In genomic region chr5:98934581-98934980, GRCh38 we compare ENCODE assay signal across 14 cellular contexts. TPM values are rescaled to one million over a fixed set of nuclear protein-coding genes. Genes with fewer than 3 reads are reported as not detected.
DNase-seq lines count a peak whose midpoint lies in the region; ATAC-seq and TF ChIP-seq lines count a peak whose summit lies in the region.
"Had no signal": no experiment of that assay in that cellular context is flagged by ENCODE, and none has a peak within 500 bp of the region (broad histone marks: within the 10 kb centered on the region; RNA-seq: fewer than 3 reads in every experiment).

No MANE protein-coding gene starts in this region.

- no peaks in the 10 kb centered on the region for H3K9me3 Mint-ChIP-seq in activated CD8-positive, alpha-beta T cell treated with anti-CD3 and anti-CD28 coated beads for 36 hours
- no peaks in the 10 kb centered on the region for H3K9me3 Mint-ChIP-seq in activated CD8-positive, alpha-beta T cell treated with anti-CD3 and anti-CD28 coated beads, Interleukin-2, amount 10 ng/mL, durations not matched to agents 7 days and 5 days (ENCODE audit: insufficient read depth)

- no peak for DNase-seq in activated CD8-positive, alpha-beta T cell treated with anti-CD3 and anti-CD28 coated beads for 36 hours
- no peak for DNase-seq in activated CD8-positive, alpha-beta T cell treated with anti-CD3 and anti-CD28 coated beads, Interleukin-2, amount 10 ng/mL, durations not matched to agents 7 days and 5 days
- DNase-seq in PC-3, result peak; percentile 26
- peak; percentile 64 for DNase-seq in epithelial cell of proximal tubule (ENCODE audit: low read depth)
- DNase-seq in renal cortical epithelial cell (ENCODE audit: low read depth), result peak; percentile 68
- DNase-seq in erythroblast (lab: John Stamatoyannopoulos, UW), result no peak
- DNase-seq in UCSD-AML1 (lab: John Stamatoyannopoulos, UW; ENCODE audit: unreplicated experiment), result no peak
- no peak for DNase-seq in amygdala (lab: John Stamatoyannopoulos, UW)
- DNase-seq: effector memory CD4-positive, alpha-beta T cell; MV-4-11; OCI-M1; ovary; T-helper 2 cell; uterus had no signal

- peaks cover 25% of the 10 kb centered on the region for H3K79me2 ChIP-seq in PC-3 (ENCODE audit: low read length)

- H4K20me1 ChIP-seq in PC-3 (ENCODE audit: low read length), result peaks cover 10% of the 10 kb centered on the region

- peak overlapping the region; percentile 78 for H3K27ac Mint-ChIP-seq in activated CD8-positive, alpha-beta T cell treated with anti-CD3 and anti-CD28 coated beads for 36 hours
- no peak overlapping the region for H3K27ac Mint-ChIP-seq in activated CD8-positive, alpha-beta T cell treated with anti-CD3 and anti-CD28 coated beads, Interleukin-2, amount 10 ng/mL, durations not matched to agents 7 days and 5 days

- H3K4me1 Mint-ChIP-seq in activated CD8-positive, alpha-beta T cell treated with anti-CD3 and anti-CD28 coated beads for 36 hours (ENCODE audit: low read depth), result peaks cover 76% of the 10 kb centered on the region
- H3K4me1 Mint-ChIP-seq in activated CD8-positive, alpha-beta T cell treated with anti-CD3 and anti-CD28 coated beads, Interleukin-2, amount 10 ng/mL, durations not matched to agents 7 days and 5 days (ENCODE audit: low read depth), result peaks cover 40% of the 10 kb centered on the region

- H3K9me3 ChIP-seq in PC-3 (ENCODE audit: low read length), result no peaks in the 10 kb centered on the region
- H3K9me3 ChIP-seq: ovary, uterus had no signal

- no TSS peak for BruUV-seq in PC-3 (replicated peaks; lab: Mats Ljungman, UMichigan)

- H3K9me2 ChIP-seq in PC-3 (replicated peaks; ENCODE audit: low read length), result no peaks in the 10 kb centered on the region

- H3K27me3 Mint-ChIP-seq in activated CD8-positive, alpha-beta T cell treated with anti-CD3 and anti-CD28 coated beads for 36 hours, result no peaks in the 10 kb centered on the region
- no peaks in the 10 kb centered on the region for H3K27me3 Mint-ChIP-seq in activated CD8-positive, alpha-beta T cell treated with anti-CD3 and anti-CD28 coated beads, Interleukin-2, amount 10 ng/mL, durations not matched to agents 7 days and 5 days (ENCODE audit: low read depth)

- TF ChIP-seq CTCF in activated CD8-positive, alpha-beta T cell treated with anti-CD3 and anti-CD28 coated beads for 36 hours (IDR thresholded peaks at IDR 0.05), result no peak
- TF ChIP-seq CTCF in PC-3 (conservative IDR thresholded peaks at IDR 0.05; ENCODE audit: low read depth, low read length) (no peak), epithelial cell of proximal tubule (conservative IDR thresholded peaks at IDR 0.05; ENCODE audit: low read depth, low read length) (no peak)

- H3K27me3 ChIP-seq in PC-3 (ENCODE audit: low read length), result no peaks in the 10 kb centered on the region
- H3K27me3 ChIP-seq: ovary, uterus had no signal

- H3F3A ChIP-seq in PC-3 (ENCODE audit: low read length, unreplicated experiment), result no peaks in the 10 kb centered on the region

- H3K36me3 ChIP-seq in PC-3 (ENCODE audit: low read depth, low read length), result no peaks in the 10 kb centered on the region
- H3K36me3 ChIP-seq: ovary, uterus had no signal

- CTCF ChIA-PET in activated CD8-positive, alpha-beta T cell treated with anti-CD3 and anti-CD28 coated beads for 36 hours (lab: Charles Lee), result interaction anchor here (1.2 kb wide), 1 partner anchor 12 kb away, joined by 4 read pairs; no protein-coding TSS in a partner anchor
- CTCF ChIA-PET in activated CD8-positive, alpha-beta T cell treated with anti-CD3 and anti-CD28 coated beads, Interleukin-2, amount 10 ng/mL, durations not matched to agents 7 days and 5 days (lab: Charles Lee), result interaction anchor here (1.4 to 1.6 kb wide), 2 partner anchors 124 to 126 kb away, joined by 4 to 10 read pairs; no protein-coding TSS in a partner anchor
- CTCF ChIA-PET in PC-3 (lab: Charles Lee), result no interaction called here

- H3K4me1 ChIP-seq in PC-3 (ENCODE audit: insufficient read depth, low read length), result peaks cover 17% of the 10 kb centered on the region

- TF ChIP-seq POLR2A in erythroblast (IDR thresholded peaks at IDR 0.05; ENCODE audit: low read length), result no peak

- no peak overlapping the region for H3K4me2 ChIP-seq in PC-3 (ENCODE audit: low read length)

- H3K4me3 ChIP-seq in PC-3 (ENCODE audit: low read length) (no peak overlapping the region), epithelial cell of proximal tubule (ENCODE audit: low read depth, low read length) (no peak overlapping the region)
- H3K4me3 ChIP-seq: ovary, uterus had no signal

- H3K9ac ChIP-seq in PC-3 (ENCODE audit: low read length), result no peak overlapping the region

- POLR2A ChIA-PET in activated CD8-positive, alpha-beta T cell treated with anti-CD3 and anti-CD28 coated beads for 36 hours (lab: Charles Lee), result interaction anchor here (0.6 kb wide), 1 partner anchor 16 kb away, joined by 3 read pairs; no protein-coding TSS in a partner anchor
- POLR2A ChIA-PET in activated CD8-positive, alpha-beta T cell treated with anti-CD3 and anti-CD28 coated beads, Interleukin-2, amount 10 ng/mL, durations not matched to agents 7 days and 5 days (lab: Charles Lee), result interaction anchor here (1.2 kb wide), 1 partner anchor 55 kb away, joined by 3 read pairs; no protein-coding TSS in a partner anchor
- POLR2A ChIA-PET in PC-3 (lab: Charles Lee; ENCODE audit: unreplicated experiment), result no interaction called here

- no peak overlapping the region for H2AFZ ChIP-seq in PC-3 (ENCODE audit: low read length)

- H3K36me3 Mint-ChIP-seq in activated CD8-positive, alpha-beta T cell treated with anti-CD3 and anti-CD28 coated beads for 36 hours (ENCODE audit: low read depth), result peaks cover 7% of the 10 kb centered on the region
- H3K36me3 Mint-ChIP-seq in activated CD8-positive, alpha-beta T cell treated with anti-CD3 and anti-CD28 coated beads, Interleukin-2, amount 10 ng/mL, durations not matched to agents 7 days and 5 days (ENCODE audit: low read depth), result peaks cover 21% of the 10 kb centered on the region

- no peak overlapping the region for H3K4me3 Mint-ChIP-seq in activated CD8-positive, alpha-beta T cell treated with anti-CD3 and anti-CD28 coated beads for 36 hours
- no peak overlapping the region for H3K4me3 Mint-ChIP-seq in activated CD8-positive, alpha-beta T cell treated with anti-CD3 and anti-CD28 coated beads, Interleukin-2, amount 10 ng/mL, durations not matched to agents 7 days and 5 days

- H3K27ac ChIP-seq in PC-3 (ENCODE audit: low read length), result no peak overlapping the region
- H3K27ac ChIP-seq: ovary, uterus had no signal

- ATAC-seq in activated CD8-positive, alpha-beta T cell treated with anti-CD3 and anti-CD28 coated beads for 36 hours, result no peak
- ATAC-seq in activated CD8-positive, alpha-beta T cell treated with anti-CD3 and anti-CD28 coated beads, Interleukin-2, amount 10 ng/mL, durations not matched to agents 7 days and 5 days, result no peak
- peak; percentile 45 for ATAC-seq in PC-3

- intact Hi-C loops in activated CD8-positive, alpha-beta T cell treated with anti-CD3 and anti-CD28 coated beads for 36 hours (cut with micrococcal nuclease), result no loop called here
- intact Hi-C loops in PC-3 (cut with micrococcal nuclease), result no loop called here

RNA-seq across cellular contexts. Expression of gene CHD1, which starts 5.8 kb away (rescaled TPM):
- 10 to 100 TPM; 52.0 to 52.8 TPM for total RNA-seq in activated CD8-positive, alpha-beta T cell treated with anti-CD3 and anti-CD28 coated beads for 36 hours
- total RNA-seq in activated CD8-positive, alpha-beta T cell treated with anti-CD3 and anti-CD28 coated beads, Interleukin-2, amount 10 ng/mL, durations not matched to agents 7 days and 5 days, result 10 to 100 TPM; 44.5 to 46.0 TPM
- total RNA-seq in PC-3 (2014; rRNA removed) (45.9 and 52.3 TPM in 2 replicates), epithelial cell of proximal tubule (16.8 and 32.3 TPM in 2 replicates), renal cortical epithelial cell (65.8 and 91.1 TPM in 2 replicates)

Comparison
In these comparisons a context has a peak if more than half of its experiments do, and no peak if none do; other contexts are left out.
1. DNase-seq: peak in PC-3 (single experiment), epithelial cell of proximal tubule (single experiment) and renal cortical epithelial cell (single experiment); none in activated CD8-positive, alpha-beta T cell treated with anti-CD3 and anti-CD28 coated beads for 36 hours (single experiment), activated CD8-positive, alpha-beta T cell treated with anti-CD3 and anti-CD28 coated beads, Interleukin-2, amount 10 ng/mL, durations not matched to agents 7 days and 5 days (single experiment), erythroblast (0 of 2), UCSD-AML1 (single experiment) and amygdala (0 of 56).